8 cellular contexts compared by ENCODE assay signal in the genomic region with DNA sequence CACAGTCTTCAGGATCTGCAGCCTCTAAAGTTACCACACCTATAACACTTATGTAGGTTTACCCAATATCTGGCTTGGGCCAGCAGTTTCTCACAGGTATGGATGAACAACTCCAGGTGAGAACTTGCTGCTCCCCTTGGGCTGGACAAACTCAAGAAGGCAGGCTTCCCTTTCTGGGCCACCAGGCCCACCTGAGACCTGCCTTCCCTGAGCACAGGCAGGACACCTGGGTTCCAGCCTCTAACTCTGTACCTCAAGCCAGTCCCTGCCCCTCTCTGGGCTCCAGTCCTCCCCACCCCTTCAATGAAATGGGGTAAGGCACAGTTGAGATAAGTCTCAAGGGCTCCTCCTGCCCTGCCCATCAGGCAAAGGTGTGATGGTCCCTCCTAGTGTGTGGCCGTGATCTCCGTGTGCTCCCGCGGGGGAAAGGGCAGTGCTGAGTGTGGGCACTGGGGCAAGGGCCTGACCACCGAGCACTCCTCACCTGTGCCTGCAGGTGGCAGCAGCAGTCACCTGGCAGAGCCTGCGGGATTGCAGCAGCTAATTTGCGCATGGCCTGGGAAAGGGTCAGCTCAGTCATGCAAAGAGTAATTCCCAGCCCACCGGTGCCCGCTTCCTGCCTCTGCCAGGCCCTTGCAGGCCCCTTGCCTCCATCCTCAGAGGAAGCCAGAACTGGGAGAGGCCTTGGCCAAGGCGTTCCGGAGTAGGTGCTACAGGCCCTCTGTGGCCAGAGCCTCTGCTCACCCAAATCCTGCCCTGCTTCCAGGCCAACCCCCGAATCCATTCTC. TPM values are rescaled to one million over a fixed set of nuclear protein-coding genes. Genes with fewer than 3 reads are reported as not detected.
DNase-seq lines count a peak whose midpoint lies in the region; ATAC-seq and TF ChIP-seq lines count a peak whose summit lies in the region.

No MANE protein-coding gene starts in this region.

- no peak for TF ChIP-seq EP300 in transverse colon (IDR thresholded peaks at IDR 0.05; ENCODE audit: low read depth)

- CTCF ChIA-PET in RWPE1 (lab: Yijun Ruan, JAX): interaction anchor here (0.6 to 3.6 kb wide), 23 partner anchors 9 to 493 kb away, joined by 3 to 22 read pairs (median 3); no protein-coding TSS in a partner anchor

- in situ Hi-C loops in transverse colon (cut with MboI; ENCODE audit: low pct_ligation_motif_present in 1 of 4, low pct_unique_long_range_greater_than_20kb in 1 of 4, low sequenced_read_pairs in 3 of 4): loop anchor here in 1 of 4 donors (5.0 kb wide), 1 partner anchor 42 kb away; no protein-coding TSS in a partner anchor

- H3K4me1 ChIP-seq in DOHH2 (ENCODE audit: control insufficient read depth, low read length): no peaks in the 10 kb centered on the region
- peaks cover 7% of the 10 kb centered on the region for H3K4me1 ChIP-seq in lower lobe of right lung
- peaks cover 0 to 6% (median 1%) of the 10 kb centered on the region in 4 donors for H3K4me1 ChIP-seq in transverse colon

- 0 out of 2 replicates have a peak, but pooled peaks cover 4% of the 10 kb centered on the region for H3K9me3 ChIP-seq in DOHH2 (ENCODE audit: control insufficient read depth, insufficient read depth, low read length)
- no peaks in the 10 kb centered on the region for H3K9me3 ChIP-seq in lower lobe of right lung
- peaks cover 0 to 6% of the 10 kb centered on the region in 2 donors for H3K9me3 ChIP-seq in transverse colon

- no peak for DNase-seq in HFF-Myc (ENCODE audit: extremely low read depth, low read depth)
- peak; percentile 62 for DNase-seq in RWPE1 (ENCODE audit: low spot score)
- peak; percentile 49 for DNase-seq in cerebellum (ENCODE audit: low spot score)
- DNase-seq in lower lobe of right lung: peak; percentile 74
- DNase-seq in transverse colon: peak; percentile 75
- DNase-seq in activated gamma-delta T cell (lab: John Stamatoyannopoulos, UW): no peak

- no peak for TF ChIP-seq POLR2A in transverse colon (IDR thresholded peaks at IDR 0.05)
- TF ChIP-seq POLR2A in GM18505 (IDR thresholded peaks at IDR 0.05; ENCODE audit: borderline replicate concordance, extremely low read depth, insufficient read depth, insufficient read length): no peak

- H3K4me3 ChIP-seq in DOHH2 (ENCODE audit: low read length) (no peak overlapping the region), HFF-Myc (replicated peaks; ENCODE audit: low read depth, low read length) (no peak overlapping the region), lower lobe of right lung (no peak overlapping the region), transverse colon (no peak overlapping the region)

- H3K9me2 ChIP-seq in DOHH2 (replicated peaks; ENCODE audit: control insufficient read depth, low read length): no peaks in the 10 kb centered on the region

- ATAC-seq in lower lobe of right lung (peak; percentile 90), GM18505 (IDR thresholded peaks at IDR 0.05; ENCODE audit: unreplicated experiment) (no peak)

- H3K4me2 ChIP-seq in DOHH2 (ENCODE audit: low read length): no peak overlapping the region

- H3K79me2 ChIP-seq in DOHH2 (ENCODE audit: control insufficient read depth, low read length): no peaks in the 10 kb centered on the region

- H3K36me3 ChIP-seq in DOHH2 (ENCODE audit: control insufficient read depth, low read length): no peaks in the 10 kb centered on the region
- no peaks in the 10 kb centered on the region for H3K36me3 ChIP-seq in lower lobe of right lung
- H3K36me3 ChIP-seq in transverse colon: no peaks in the 10 kb centered on the region

- peaks cover 53% of the 10 kb centered on the region for H3K27me3 ChIP-seq in DOHH2 (ENCODE audit: control insufficient read depth, low read length)
- H3K27me3 ChIP-seq in lower lobe of right lung (ENCODE audit: low read depth): no peaks in the 10 kb centered on the region
- peaks cover 8% of the 10 kb centered on the region for H3K27me3 ChIP-seq in transverse colon

- POLR2A ChIA-PET in RWPE1 (lab: Yijun Ruan, JAX; ENCODE audit: low non-redundant PET): no interaction called here

- TF ChIP-seq CTCF in DOHH2 (IDR thresholded peaks at IDR 0.05; ENCODE audit: low read depth, low read length, poor library complexity, severe bottlenecking) (peak; percentile 87), HFF-Myc (IDR thresholded peaks at IDR 0.05; ENCODE audit: low read depth, low read length, missing control alignments) (peak; percentile 59), RWPE1 (conservative IDR thresholded peaks at IDR 0.05; ENCODE audit: low read depth) (peak; percentile 90), lower lobe of right lung (IDR thresholded peaks at IDR 0.05) (peak; percentile 76), transverse colon (IDR thresholded peaks at IDR 0.05) (peak; percentile 64 to 92 (median 75))

- H4K20me1 ChIP-seq in DOHH2 (ENCODE audit: control insufficient read depth, insufficient read depth, low read depth, low read length): no peaks in the 10 kb centered on the region

- H3K27ac ChIP-seq in DOHH2 (ENCODE audit: low read depth, low read length) (no peak overlapping the region), RWPE1 (no peak overlapping the region), lower lobe of right lung (no peak overlapping the region), transverse colon (peak overlapping the region in 1 of 4 donors; percentile 31)

- no peaks in the 10 kb centered on the region for H3F3A ChIP-seq in DOHH2 (ENCODE audit: control insufficient read depth, insufficient read depth)

- intact Hi-C loops in lower lobe of right lung (cut with DNase I) (no loop called here), transverse colon (cut with DNase I; ENCODE audit: low total_unique reads) (no loop called here)

- 24 to 50% methylated on average over 1 to 12 of the region's 12 CpGs for WGBS in transverse colon (ENCODE audit: low coverage in 1 of 2), 2 donors

RNA-seq across cellular contexts. Expression of gene ADGRG1, which starts 28.2 kb away (rescaled TPM):
- total RNA-seq in cerebellum (109 TPM), lower lobe of right lung (37.9 TPM), transverse colon (10 to 100 TPM; 40.0 to 55.3 (median 45.7) TPM)

RNA-seq across cellular contexts. Expression of gene ADGRG5, which starts 57.8 kb away (rescaled TPM):
- total RNA-seq in cerebellum (0.91 TPM), lower lobe of right lung (1.4 TPM), transverse colon (1 to 10 TPM in 2 of 4 donors, under 1 TPM in 1, not detected in 1; 0.41 to 1.9 (median 1.9) TPM)

Comparison
In these comparisons a context has a peak if more than half of its experiments do, and no peak if none do; other contexts are left out.
1. DNase-seq: peak in RWPE1 (single experiment), cerebellum (single experiment), lower lobe of right lung (single experiment) and transverse colon (single experiment); none in HFF-Myc (single experiment) and activated gamma-delta T cell (single experiment).
2. Peak in every context shown above with its lines, with median percentiles within 50 percentile points of each other: CTCF ChIP-seq.